Comparison of ENCODE assay signal across 7 cellular contexts in genomic region chr12:115730975-115731541, GRCh38.
"Had no signal": no experiment of that assay in that cellular context is flagged by ENCODE, and none has a peak within 500 bp of the region (broad histone marks: within the 10 kb centered on the region; RNA-seq: fewer than 3 reads in every experiment).

No MANE protein-coding gene starts in this region.

- H3K4me3 ChIP-seq: K562 had no signal

- DNase-seq: IMR-90, KBM-7, KG1 had no signal

- H3K9ac ChIP-seq: KMS-11 had no signal

- H3K27ac ChIP-seq: HL-60, KMS-11 had no signal

- H3K4me2 ChIP-seq: KMS-11 had no signal

- FAIRE-seq: HTR-8/SVneo, K562 had no signal

- ATAC-seq: K562 had no signal
